Comparison of ENCODE assay signal across 8 cellular contexts in the genomic region with DNA sequence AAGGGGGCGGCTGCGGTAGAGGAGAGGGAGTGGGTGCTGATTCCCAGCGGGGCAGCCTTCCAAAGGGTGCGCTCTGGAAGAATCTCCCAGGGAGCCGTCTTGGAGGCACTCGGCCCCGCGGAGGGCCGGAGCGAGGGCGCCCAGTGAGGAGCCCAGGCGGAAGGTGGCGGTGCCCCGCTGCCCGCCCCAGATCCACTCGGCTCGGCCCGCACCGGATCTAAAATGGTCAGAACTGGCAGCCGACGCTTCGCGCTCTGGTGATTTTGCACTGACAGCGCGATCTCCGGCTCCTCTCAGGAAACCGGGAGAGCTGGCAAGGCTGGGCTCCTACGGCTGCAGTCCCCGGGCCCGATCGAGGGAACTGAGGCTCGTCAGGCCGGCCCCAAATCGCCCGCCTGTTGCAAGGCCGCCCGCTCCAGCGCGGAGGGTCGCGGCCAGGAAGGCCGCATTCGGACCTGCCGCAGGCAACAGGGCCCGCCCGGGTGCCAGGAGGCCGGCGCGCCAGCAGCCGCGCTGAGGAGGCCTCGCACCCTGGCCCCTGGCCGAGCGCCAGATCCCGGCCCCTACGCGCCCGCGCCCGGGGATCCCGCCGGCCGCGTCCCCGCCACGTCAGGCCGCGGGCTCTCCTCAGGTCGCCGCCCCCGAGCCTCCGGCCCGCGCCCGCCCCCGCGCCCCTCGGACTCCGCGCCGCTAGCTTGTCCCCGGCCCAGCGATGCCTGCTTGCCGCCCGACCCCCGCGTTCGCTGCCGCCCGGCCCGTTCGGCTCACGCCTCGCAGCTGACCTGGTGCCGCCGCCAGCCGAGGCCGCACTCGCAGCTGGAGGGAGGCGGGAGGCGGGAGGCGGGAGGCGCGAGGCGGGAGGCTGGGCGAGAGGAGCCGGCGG. TPM values are rescaled to one million over a fixed set of nuclear protein-coding genes. Genes with fewer than 3 reads are reported as not detected.
DNase-seq lines count a peak whose midpoint lies in the region; ATAC-seq and TF ChIP-seq lines count a peak whose summit lies in the region.

A gene with protein sequence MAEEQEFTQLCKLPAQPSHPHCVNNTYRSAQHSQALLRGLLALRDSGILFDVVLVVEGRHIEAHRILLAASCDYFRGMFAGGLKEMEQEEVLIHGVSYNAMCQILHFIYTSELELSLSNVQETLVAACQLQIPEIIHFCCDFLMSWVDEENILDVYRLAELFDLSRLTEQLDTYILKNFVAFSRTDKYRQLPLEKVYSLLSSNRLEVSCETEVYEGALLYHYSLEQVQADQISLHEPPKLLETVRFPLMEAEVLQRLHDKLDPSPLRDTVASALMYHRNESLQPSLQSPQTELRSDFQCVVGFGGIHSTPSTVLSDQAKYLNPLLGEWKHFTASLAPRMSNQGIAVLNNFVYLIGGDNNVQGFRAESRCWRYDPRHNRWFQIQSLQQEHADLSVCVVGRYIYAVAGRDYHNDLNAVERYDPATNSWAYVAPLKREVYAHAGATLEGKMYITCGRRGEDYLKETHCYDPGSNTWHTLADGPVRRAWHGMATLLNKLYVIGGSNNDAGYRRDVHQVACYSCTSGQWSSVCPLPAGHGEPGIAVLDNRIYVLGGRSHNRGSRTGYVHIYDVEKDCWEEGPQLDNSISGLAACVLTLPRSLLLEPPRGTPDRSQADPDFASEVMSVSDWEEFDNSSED (minus strand): TSS at position 818 of the 883 bp plus-strand sequence. CDS start 6,584 bp downstream, outside the sequence.

- H3K9me3 ChIP-seq in mucosa of descending colon (no peaks in the 10 kb centered on the region), thyroid gland (no peaks in the 10 kb centered on the region)

- 1 to 10% methylated on average over 3 to 11 of the region's 108 CpGs for WGBS in thyroid gland, 2 donors

- H3K27me3 ChIP-seq in thyroid gland: no peaks in the 10 kb centered on the region

- DNase-seq in DMS53 (lab: John Stamatoyannopoulos, UW): peak; percentile 64
- DNase-seq in DMS53 treated with DMSO at 0.1 percent for 48 hours (lab: John Stamatoyannopoulos, UW; ENCODE audit: unreplicated experiment): no peak
- DNase-seq in HuH-7 (ENCODE audit: low spot score): peak; percentile 56
- peak; percentile 45 for DNase-seq in activated CD4-positive, alpha-beta T cell treated with anti-CD3 and anti-CD28 coated beads for 48 hours
- no peak for DNase-seq in epithelial cell of proximal tubule (ENCODE audit: low read depth)
- DNase-seq in mucosa of descending colon: peak; percentile 50 to 69 (median 67)
- peak; percentile 63 to 64 for DNase-seq in thyroid gland

- no peak for TF ChIP-seq POLR2A in thyroid gland (IDR thresholded peaks at IDR 0.05)

- peak within 1 kb of the TSS; percentile 88 for H3K4me3 ChIP-seq in epithelial cell of proximal tubule (ENCODE audit: low read depth, low read length)
- H3K4me3 ChIP-seq in mucosa of descending colon: peak within 1 kb of the TSS; percentile 48
- H3K4me3 ChIP-seq in thyroid gland (replicated peaks in 1 of 3): peak within 1 kb of the TSS; percentile 24 to 91 (median 78)

- peak; percentile 40 for ATAC-seq in GM21529 (IDR thresholded peaks at IDR 0.05; ENCODE audit: unreplicated experiment)
- ATAC-seq in mucosa of descending colon: peak; percentile 27

- no peak for TF ChIP-seq CTCF in epithelial cell of proximal tubule (conservative IDR thresholded peaks at IDR 0.05; ENCODE audit: low read depth, low read length)
- no peak for TF ChIP-seq CTCF in mucosa of descending colon (IDR thresholded peaks at IDR 0.05)
- TF ChIP-seq CTCF in thyroid gland (IDR thresholded peaks at IDR 0.05): no peak

- no peaks in the 10 kb centered on the region for H3K36me3 ChIP-seq in mucosa of descending colon (ENCODE audit: low read depth)
- no peaks in the 10 kb centered on the region for H3K36me3 ChIP-seq in thyroid gland

- peaks cover 27% of the 10 kb centered on the region for H3K4me1 ChIP-seq in mucosa of descending colon (ENCODE audit: low read depth)
- H3K4me1 ChIP-seq in thyroid gland: peaks cover 7 to 17% of the 10 kb centered on the region in 2 donors

- intact Hi-C loops in mucosa of descending colon (cut with DNase I, micrococcal nuclease) (no loop called here), thyroid gland (cut with DNase I) (loop anchor here (5.0 kb wide), 2 partner anchors 73 to 77 kb away; no protein-coding TSS in a partner anchor)

- H3K27ac ChIP-seq in thyroid gland: peak within 1 kb of the TSS; percentile 87 to 92 (median 90)

RNA-seq across cellular contexts. Expression of the gene that starts here (rescaled TPM):
- total RNA-seq in epithelial cell of proximal tubule: 18.0 and 21.9 TPM in 2 replicates
- total RNA-seq in mucosa of descending colon: 10 to 100 TPM in 2 of 3 donors, 1 to 10 TPM in 1; 9.5 to 24.1 (median 14.7) TPM
- 10 to 100 TPM; 38.0 to 76.9 (median 61.0) TPM for total RNA-seq in thyroid gland

Comparison
In these comparisons a context has a peak if more than half of its experiments do, and no peak if none do; other contexts are left out.
1. DNase-seq: peak in DMS53 (single experiment), HuH-7 (single experiment), activated CD4-positive, alpha-beta T cell treated with anti-CD3 and anti-CD28 coated beads for 48 hours (single experiment), mucosa of descending colon (3 of 3) and thyroid gland (2 of 2); none in DMS53 treated with DMSO at 0.1 percent for 48 hours (single experiment) and epithelial cell of proximal tubule (single experiment).
2. Peak in every context shown above with its lines, with median percentiles within 50 percentile points of each other: H3K4me3 ChIP-seq.